Comparison of ENCODE assay signal across 1 cellular context in the genomic region with DNA sequence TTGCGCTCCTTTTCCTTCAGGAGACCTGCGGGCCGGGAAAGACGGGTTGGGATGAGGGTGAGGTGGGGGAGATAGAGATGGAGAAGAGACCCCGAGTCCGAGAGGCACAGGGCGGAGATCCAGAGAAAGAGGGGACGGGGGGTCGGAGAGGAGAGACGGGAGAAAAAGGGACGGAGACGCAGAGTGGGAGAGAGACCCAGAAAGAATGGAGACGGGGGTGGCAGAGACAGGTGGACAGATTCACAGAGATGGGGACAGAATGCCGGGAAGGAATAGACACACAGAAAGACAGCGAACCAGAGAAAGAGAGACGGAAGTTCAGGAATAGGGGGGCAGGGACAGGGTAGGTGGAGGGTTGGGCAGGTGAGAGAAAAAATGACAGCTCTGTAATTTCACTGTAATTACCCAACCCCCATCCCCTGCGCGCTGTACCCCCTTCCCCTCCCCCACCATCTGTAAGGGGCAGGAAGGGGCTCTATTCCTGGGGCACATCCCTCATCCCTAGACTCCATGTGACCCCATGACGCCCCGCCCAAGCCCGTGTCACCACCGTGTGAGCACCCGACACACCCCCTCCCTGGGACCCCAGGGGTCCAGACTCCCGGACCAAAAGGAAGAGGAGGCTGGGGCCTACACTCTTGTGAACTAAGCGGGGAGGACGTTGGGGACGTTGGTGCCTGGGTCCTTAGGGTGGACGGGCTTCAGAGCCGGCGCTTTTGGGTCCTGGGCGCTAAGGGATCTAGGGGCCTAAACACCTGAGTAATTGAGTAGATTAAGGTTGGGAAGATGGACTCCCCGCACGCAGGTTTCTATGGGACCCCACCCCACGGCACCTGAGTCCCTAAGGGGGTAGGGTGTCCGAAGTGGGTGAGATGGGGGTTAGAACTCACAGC.
TF ChIP-seq lines count a peak whose summit lies in the region.

No MANE protein-coding gene starts in this region.

TF ChIP-seq in HepG2, 621 proteins besides CTCF, POLR2A, EP300 and RAD21:
- TF ChIP-seq, protein P1, sequence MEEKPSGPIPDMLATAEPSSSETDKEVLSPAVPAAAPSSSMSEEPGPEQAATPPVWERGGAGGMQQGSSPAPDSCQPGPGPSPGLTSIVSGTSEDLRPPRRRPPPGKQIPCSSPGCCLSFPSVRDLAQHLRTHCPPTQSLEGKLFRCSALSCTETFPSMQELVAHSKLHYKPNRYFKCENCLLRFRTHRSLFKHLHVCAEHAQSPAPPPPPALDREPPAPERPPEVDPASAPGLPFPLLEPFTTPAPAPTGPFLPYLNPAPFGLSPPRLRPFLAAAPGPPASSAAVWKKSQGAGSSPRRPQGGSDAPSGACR (CRISPR knock-in tag; IDR thresholded peaks at IDR 0.05): 0 out of 2 replicates have a peak, but pooled peaks have one; percentile 24
- TF ChIP-seq, protein P2, sequence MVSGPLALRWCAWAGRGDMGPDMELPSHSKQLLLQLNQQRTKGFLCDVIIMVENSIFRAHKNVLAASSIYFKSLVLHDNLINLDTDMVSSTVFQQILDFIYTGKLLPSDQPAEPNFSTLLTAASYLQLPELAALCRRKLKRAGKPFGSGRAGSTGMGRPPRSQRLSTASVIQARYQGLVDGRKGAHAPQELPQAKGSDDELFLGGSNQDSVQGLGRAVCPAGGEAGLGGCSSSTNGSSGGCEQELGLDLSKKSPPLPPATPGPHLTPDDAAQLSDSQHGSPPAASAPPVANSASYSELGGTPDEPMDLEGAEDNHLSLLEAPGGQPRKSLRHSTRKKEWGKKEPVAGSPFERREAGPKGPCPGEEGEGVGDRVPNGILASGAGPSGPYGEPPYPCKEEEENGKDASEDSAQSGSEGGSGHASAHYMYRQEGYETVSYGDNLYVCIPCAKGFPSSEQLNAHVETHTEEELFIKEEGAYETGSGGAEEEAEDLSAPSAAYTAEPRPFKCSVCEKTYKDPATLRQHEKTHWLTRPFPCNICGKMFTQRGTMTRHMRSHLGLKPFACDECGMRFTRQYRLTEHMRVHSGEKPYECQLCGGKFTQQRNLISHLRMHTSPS (CRISPR knock-in tag; IDR thresholded peaks at IDR 0.05; ENCODE audit: low read depth): no peak
- TF ChIP-seq, protein P3, sequence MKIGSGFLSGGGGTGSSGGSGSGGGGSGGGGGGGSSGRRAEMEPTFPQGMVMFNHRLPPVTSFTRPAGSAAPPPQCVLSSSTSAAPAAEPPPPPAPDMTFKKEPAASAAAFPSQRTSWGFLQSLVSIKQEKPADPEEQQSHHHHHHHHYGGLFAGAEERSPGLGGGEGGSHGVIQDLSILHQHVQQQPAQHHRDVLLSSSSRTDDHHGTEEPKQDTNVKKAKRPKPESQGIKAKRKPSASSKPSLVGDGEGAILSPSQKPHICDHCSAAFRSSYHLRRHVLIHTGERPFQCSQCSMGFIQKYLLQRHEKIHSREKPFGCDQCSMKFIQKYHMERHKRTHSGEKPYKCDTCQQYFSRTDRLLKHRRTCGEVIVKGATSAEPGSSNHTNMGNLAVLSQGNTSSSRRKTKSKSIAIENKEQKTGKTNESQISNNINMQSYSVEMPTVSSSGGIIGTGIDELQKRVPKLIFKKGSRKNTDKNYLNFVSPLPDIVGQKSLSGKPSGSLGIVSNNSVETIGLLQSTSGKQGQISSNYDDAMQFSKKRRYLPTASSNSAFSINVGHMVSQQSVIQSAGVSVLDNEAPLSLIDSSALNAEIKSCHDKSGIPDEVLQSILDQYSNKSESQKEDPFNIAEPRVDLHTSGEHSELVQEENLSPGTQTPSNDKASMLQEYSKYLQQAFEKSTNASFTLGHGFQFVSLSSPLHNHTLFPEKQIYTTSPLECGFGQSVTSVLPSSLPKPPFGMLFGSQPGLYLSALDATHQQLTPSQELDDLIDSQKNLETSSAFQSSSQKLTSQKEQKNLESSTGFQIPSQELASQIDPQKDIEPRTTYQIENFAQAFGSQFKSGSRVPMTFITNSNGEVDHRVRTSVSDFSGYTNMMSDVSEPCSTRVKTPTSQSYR (CRISPR knock-in tag; IDR thresholded peaks at IDR 0.05; ENCODE audit: borderline replicate concordance): 0 out of 2 replicates have a peak, but pooled peaks have one; percentile 20
- TF ChIP-seq RCOR2 (CRISPR knock-in tag; IDR thresholded peaks at IDR 0.05) (no peak), HES4 (CRISPR knock-in tag; IDR thresholded peaks at IDR 0.05; ENCODE audit: borderline replicate concordance) (0 out of 2 replicates have a peak, but pooled peaks have one; percentile 18), SIN3A (IDR thresholded peaks at IDR 0.05; ENCODE audit: borderline replicate concordance, low read depth, low read length) (peak; percentile 38; the same call in 1 of the 2 replicates), ZNF563 (CRISPR knock-in tag; IDR thresholded peaks at IDR 0.05) (0 out of 2 replicates have a peak, but pooled peaks have one; percentile 16), FOXK2 (IDR thresholded peaks at IDR 0.05) (no peak), ZNF775 (CRISPR knock-in tag; IDR thresholded peaks at IDR 0.05; ENCODE audit: borderline replicate concordance) (no peak), ZNF263 (CRISPR knock-in tag; IDR thresholded peaks at IDR 0.05) (peak; percentile 79), RAD51 (IDR thresholded peaks at IDR 0.05; ENCODE audit: borderline replicate concordance) (no peak)
- TF ChIP-seq, protein P4, sequence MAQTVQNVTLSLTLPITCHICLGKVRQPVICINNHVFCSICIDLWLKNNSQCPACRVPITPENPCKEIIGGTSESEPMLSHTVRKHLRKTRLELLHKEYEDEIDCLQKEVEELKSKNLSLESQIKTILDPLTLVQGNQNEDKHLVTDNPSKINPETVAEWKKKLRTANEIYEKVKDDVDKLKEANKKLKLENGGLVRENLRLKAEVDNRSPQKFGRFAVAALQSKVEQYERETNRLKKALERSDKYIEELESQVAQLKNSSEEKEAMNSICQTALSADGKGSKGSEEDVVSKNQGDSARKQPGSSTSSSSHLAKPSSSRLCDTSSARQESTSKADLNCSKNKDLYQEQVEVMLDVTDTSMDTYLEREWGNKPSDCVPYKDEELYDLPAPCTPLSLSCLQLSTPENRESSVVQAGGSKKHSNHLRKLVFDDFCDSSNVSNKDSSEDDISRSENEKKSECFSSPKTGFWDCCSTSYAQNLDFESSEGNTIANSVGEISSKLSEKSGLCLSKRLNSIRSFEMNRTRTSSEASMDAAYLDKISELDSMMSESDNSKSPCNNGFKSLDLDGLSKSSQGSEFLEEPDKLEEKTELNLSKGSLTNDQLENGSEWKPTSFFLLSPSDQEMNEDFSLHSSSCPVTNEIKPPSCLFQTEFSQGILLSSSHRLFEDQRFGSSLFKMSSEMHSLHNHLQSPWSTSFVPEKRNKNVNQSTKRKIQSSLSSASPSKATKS (CRISPR knock-in tag; IDR thresholded peaks at IDR 0.05): no peak
- TF ChIP-seq, protein P5, sequence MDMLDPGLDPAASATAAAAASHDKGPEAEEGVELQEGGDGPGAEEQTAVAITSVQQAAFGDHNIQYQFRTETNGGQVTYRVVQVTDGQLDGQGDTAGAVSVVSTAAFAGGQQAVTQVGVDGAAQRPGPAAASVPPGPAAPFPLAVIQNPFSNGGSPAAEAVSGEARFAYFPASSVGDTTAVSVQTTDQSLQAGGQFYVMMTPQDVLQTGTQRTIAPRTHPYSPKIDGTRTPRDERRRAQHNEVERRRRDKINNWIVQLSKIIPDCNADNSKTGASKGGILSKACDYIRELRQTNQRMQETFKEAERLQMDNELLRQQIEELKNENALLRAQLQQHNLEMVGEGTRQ (IDR thresholded peaks at IDR 0.05; ENCODE audit: low read depth, low read length): no peak
- TF ChIP-seq, protein P5 (CRISPR knock-in tag; IDR thresholded peaks at IDR 0.05; ENCODE audit: borderline replicate concordance): no peak
